ENCODE assay signal across 26 cellular contexts in genomic region chr17:34151081-34151480, GRCh38.
"Had no signal": no experiment of that assay in that cellular context is flagged by ENCODE, and none has a peak within 500 bp of the region (broad histone marks: within the 10 kb centered on the region; RNA-seq: fewer than 3 reads in every experiment).

No MANE protein-coding gene starts in this region.

- H3K4me1 Mint-ChIP-seq: activated naive CD4-positive, alpha-beta T cell treated with anti-CD3 and anti-CD28 coated beads, Interleukin-2, amount 50 U/mL, for 24 hours had no signal

- H3K4me3 ChIP-seq: coronary artery, esophagus squamous epithelium, gastroesophageal sphincter, lung, neural progenitor cell, spleen, thoracic aorta had no signal

- H3K4me2 ChIP-seq: neural progenitor cell had no signal

- H3K27ac Mint-ChIP-seq: activated naive CD4-positive, alpha-beta T cell treated with anti-CD3 and anti-CD28 coated beads, Interleukin-2, amount 50 U/mL, for 24 hours; endodermal cell; naive thymus-derived CD8-positive, alpha-beta T cell; neural progenitor cell; type B pancreatic cell had no signal

- H3K9ac ChIP-seq: neural progenitor cell had no signal

- ATAC-seq: gastroesophageal sphincter; left lobe of liver; naive thymus-derived CD8-positive, alpha-beta T cell had no signal

- H2AFZ ChIP-seq: neural progenitor cell had no signal

- H3K9me3 ChIP-seq: esophagus squamous epithelium, gastroesophageal sphincter, spleen, thoracic aorta had no signal

- H3K4me1 ChIP-seq: esophagus squamous epithelium, gastroesophageal sphincter, spleen had no signal

- FAIRE-seq: keratinocyte, TTC549 had no signal

- H3K36me3 ChIP-seq: esophagus squamous epithelium, gastroesophageal sphincter, neural progenitor cell, spleen, thoracic aorta, WERI-Rb-1 had no signal

- H3K27ac ChIP-seq: coronary artery, esophagus squamous epithelium, gastroesophageal sphincter, neural progenitor cell, spleen, thoracic aorta, WERI-Rb-1 had no signal

- H3K36me3 Mint-ChIP-seq: neural progenitor cell, type B pancreatic cell had no signal

- H3K9me3 Mint-ChIP-seq: activated naive CD4-positive, alpha-beta T cell treated with anti-CD3 and anti-CD28 coated beads, Interleukin-2, amount 50 U/mL, for 24 hours; central memory CD8-positive, alpha-beta T cell; type B pancreatic cell had no signal

- DNase-seq: activated CD4-positive, alpha-beta T cell treated with anti-CD3 and anti-CD28 coated beads for 1 hour; activated CD4-positive, alpha-beta T cell treated with anti-CD3 and anti-CD28 coated beads, Interleukin-2, amount 50 U/mL, for 1 hour; activated gamma-delta T cell treated with Interleukin-2 at 50 U/mL for 16 hours; activated T-cell treated with anti-CD3 and anti-CD28 coated beads, Interleukin-2, amount 50 U/mL, for 1 hour; aorta; endodermal cell; esophagus squamous epithelium; hypothalamus; naive thymus-derived CD8-positive, alpha-beta T cell; retina; spleen; stimulated activated CD4-positive, alpha-beta T cell treated with anti-CD3 and anti-CD28 coated beads, Interleukin-4, amount 100 ng/mL, for 1 hour; stimulated activated naive CD4-positive, alpha-beta T cell; T-helper 1 cell; WERI-Rb-1 had no signal

- H3K4me3 Mint-ChIP-seq: activated naive CD4-positive, alpha-beta T cell treated with anti-CD3 and anti-CD28 coated beads, Interleukin-2, amount 50 U/mL, for 24 hours; central memory CD8-positive, alpha-beta T cell; endodermal cell; neural progenitor cell; type B pancreatic cell had no signal
